10 cellular contexts compared by ENCODE assay signal in genomic region chr4:37628977-37629609, GRCh38. TPM values are rescaled to one million over a fixed set of nuclear protein-coding genes. Genes with fewer than 3 reads are reported as not detected.
DNase-seq lines count a peak whose midpoint lies in the region; ATAC-seq, FAIRE-seq and TF ChIP-seq lines count a peak whose summit lies in the region.
"Had no signal": no experiment of that assay in that cellular context is flagged by ENCODE, and none has a peak within 500 bp of the region (broad histone marks: within the 10 kb centered on the region; RNA-seq: fewer than 3 reads in every experiment).

No MANE protein-coding gene starts in this region.

- no peaks in the 10 kb centered on the region for H4K20me1 ChIP-seq in mammary epithelial cell (ENCODE audit: insufficient read depth, low read length)

- H3K36me3 ChIP-seq in mammary epithelial cell (ENCODE audit: insufficient read depth, low read length) (no peaks in the 10 kb centered on the region), lung (ENCODE audit: control insufficient read depth in 2 of 2, insufficient read depth in 2 of 2, low read length in 2 of 2) (peaks cover 8 to 9% of the 10 kb centered on the region in 2 donors)

- WGBS in mammary epithelial cell (ENCODE audit: low coverage, missing lambda C conversion rate), result 56% methylated on average over 4 of the region's 4 CpGs
- WGBS in lung, 2 donors, result 83 to 90% methylated on average over 4 of the region's 4 CpGs

- no peak overlapping the region for H3K27ac ChIP-seq in mammary epithelial cell (ENCODE audit: insufficient read depth, low read depth, low read length)
- H3K27ac ChIP-seq in lung (ENCODE audit: low read depth in 1 of 2, low read length in 1 of 2), result no peak overlapping the region

- in situ Hi-C loops in mammary epithelial cell (cut with MboI; ENCODE audit: low sequenced_read_pairs in 2 of 2), result no loop called here

- no peak overlapping the region for H3K4me2 ChIP-seq in mammary epithelial cell (ENCODE audit: insufficient read depth, low read depth, low read length)

- no TSS peak for BruUV-seq in mammary epithelial cell (replicated peaks; lab: Mats Ljungman, UMichigan)

- no peak overlapping the region for H2AFZ ChIP-seq in mammary epithelial cell (ENCODE audit: low read depth, low read length)

- ATAC-seq in lung (ENCODE audit: insufficient read depth, low FRiP score) (peak; percentile 69), HG03520 (IDR thresholded peaks at IDR 0.05; ENCODE audit: unreplicated experiment) (no peak)

- H3K79me2 ChIP-seq in mammary epithelial cell (ENCODE audit: insufficient read depth, low read length), result no peaks in the 10 kb centered on the region

- H3K27me3 ChIP-seq in mammary epithelial cell (ENCODE audit: insufficient read depth, low read length) (no peaks in the 10 kb centered on the region), lung (ENCODE audit: control insufficient read depth, insufficient read depth) (no peaks in the 10 kb centered on the region)

- TF ChIP-seq CTCF in mammary epithelial cell (conservative IDR thresholded peaks at IDR 0.05 in 1 of 2, IDR thresholded peaks at IDR 0.05 in 1 of 2; ENCODE audit: extremely low read depth in 1 of 2, insufficient read depth in 1 of 2, low read depth in 1 of 2, low read length in 2 of 2) (no peak), lung (IDR thresholded peaks at IDR 0.05; ENCODE audit: control extremely low read depth, extremely low read depth) (no peak), D721Med (IDR thresholded peaks at IDR 0.05; ENCODE audit: insufficient read depth, missing control alignments) (no peak)

- no peak for FAIRE-seq in D721Med (lab: Jason Lieb, UNC)

- H3K4me3 ChIP-seq in mammary epithelial cell (replicated peaks in 1 of 3; ENCODE audit: insufficient read depth in 1 of 3, low read depth in 2 of 3, low read length in 3 of 3), result no peak overlapping the region
- H3K4me3 ChIP-seq in lung, result no peak overlapping the region

- H3K9me3 ChIP-seq in mammary epithelial cell (replicated peaks; ENCODE audit: insufficient read depth, low read length) (no peaks in the 10 kb centered on the region), lung (ENCODE audit: control insufficient read depth in 2 of 2, insufficient read depth in 1 of 2, low read length in 1 of 2) (peaks cover 0 to 4% of the 10 kb centered on the region in 2 donors)

- intact Hi-C loops in mammary epithelial cell (cut with micrococcal nuclease), result no loop called here
- intact Hi-C loops in posterior cingulate gyrus (cut with DNase I), result no loop called here

- H3K4me1 ChIP-seq in mammary epithelial cell (ENCODE audit: insufficient read depth, low read length) (peaks cover 5% of the 10 kb centered on the region), lung (ENCODE audit: control insufficient read depth in 2 of 2, insufficient read depth in 2 of 2, low read length in 2 of 2) (peaks cover 0 to 2% of the 10 kb centered on the region in 2 donors)

- peak; percentile 89 for DNase-seq in AG20443 (ENCODE audit: low spot score)
- peak; percentile 89 for DNase-seq in M059J (ENCODE audit: low read depth)
- peak; percentile 60 for DNase-seq in mammary epithelial cell
- DNase-seq in lung (ENCODE audit: low spot score), result no peak
- no peak for DNase-seq in stimulated activated naive CD4-positive, alpha-beta T cell (lab: John Stamatoyannopoulos, UW)
- no peak for DNase-seq in posterior cingulate gyrus
- no peak for DNase-seq in D721Med (ENCODE audit: insufficient read length, low spot score)
- DNase-seq: activated CD4-positive, alpha-beta memory T cell treated with anti-CD3 and anti-CD28 coated beads, Interleukin-2, amount 10 ng/mL, durations not matched to agents 7 days and 5 days; NCI-H774 had no signal

- no peak overlapping the region for H3K9ac ChIP-seq in mammary epithelial cell (ENCODE audit: insufficient read depth, low read length)

- CTCF ChIA-PET in mammary epithelial cell (lab: Charles Lee; ENCODE audit: low non-redundant PET), result no interaction called here

- dilution Hi-C loops in mammary epithelial cell (cut with HindIII; ENCODE audit: low sequenced_read_pairs), result loop anchor here (5.0 kb wide), 1 partner anchor 42 kb away; no protein-coding TSS in a partner anchor

RNA-seq across cellular contexts. Expression of gene RELL1, which starts 57.1 kb away (rescaled TPM):
- total RNA-seq in M059J (2014; rRNA removed; shearing (Covaris generic)), result 38.2 and 46.7 TPM in 2 replicates
- total RNA-seq in mammary epithelial cell, result 10 to 100 TPM; 35.7 to 93.2 TPM
- 12.8 TPM for polyA plus RNA-seq in mammary epithelial cell
- 29.2 TPM for polyA minus RNA-seq in mammary epithelial cell
- 10 to 100 TPM; 33.5 to 47.4 TPM for total RNA-seq in lung
- 1 to 10 TPM; 1.8 to 7.7 TPM for polyA plus RNA-seq in lung

Comparison
In these comparisons a context has a peak if more than half of its experiments do, and no peak if none do; other contexts are left out.
1. DNase-seq: peak in AG20443 (single experiment), M059J (single experiment) and mammary epithelial cell (single experiment); none in lung (single experiment), stimulated activated naive CD4-positive, alpha-beta T cell (0 of 6), posterior cingulate gyrus (0 of 10) and D721Med (single experiment).